8 cellular contexts compared by ENCODE assay signal in genomic region chr19:47315125-47315821, GRCh38. TPM values are rescaled to one million over a fixed set of nuclear protein-coding genes. Genes with fewer than 3 reads are reported as not detected.
DNase-seq lines count a peak whose midpoint lies in the region; ATAC-seq and TF ChIP-seq lines count a peak whose summit lies in the region.

No MANE protein-coding gene starts in this region.

- DNase-seq in GM04503 (ENCODE audit: low read depth), result peak; percentile 77
- DNase-seq in NOMO-1 treated with DMSO at 0.1 percent for 48 hours (lab: John Stamatoyannopoulos, UW; ENCODE audit: unreplicated experiment), result peak; percentile 99
- DNase-seq in chondrocyte (ENCODE audit: low spot score), result no peak
- peak; percentile 81 for DNase-seq in lower lobe of right lung
- DNase-seq in thoracic aorta (ENCODE audit: low spot score), result peak; percentile 45
- DNase-seq in nephron progenitor cell, result no peak
- no peak for DNase-seq in prostate gland (ENCODE audit: low spot score)

- no peak for TF ChIP-seq POLR2A in prostate gland (IDR thresholded peaks at IDR 0.05)

- H3K27me3 ChIP-seq in lower lobe of right lung (ENCODE audit: low read depth), result peaks cover 14% of the 10 kb centered on the region
- H3K27me3 ChIP-seq in thoracic aorta (replicated peaks; ENCODE audit: insufficient read depth), result no peaks in the 10 kb centered on the region
- no peaks in the 10 kb centered on the region for H3K27me3 ChIP-seq in prostate gland (replicated peaks; ENCODE audit: insufficient read depth)

- H3K27ac ChIP-seq in lower lobe of right lung, result peak overlapping the region; percentile 65
- peak overlapping the region in 1 of 2 donors; percentile 57 for H3K27ac ChIP-seq in thoracic aorta
- no peak overlapping the region for H3K27ac ChIP-seq in prostate gland

- H3K27ac Mint-ChIP-seq in chondrocyte (ENCODE audit: unreplicated experiment) (peak overlapping the region; percentile 92), nephron progenitor cell (no peak overlapping the region)

- H3K4me1 Mint-ChIP-seq in chondrocyte (ENCODE audit: low read depth) (peaks cover 20% of the 10 kb centered on the region), nephron progenitor cell (no peaks in the 10 kb centered on the region)

- peaks cover 7% of the 10 kb centered on the region for H3K36me3 ChIP-seq in lower lobe of right lung
- H3K36me3 ChIP-seq in thoracic aorta, result no peaks in the 10 kb centered on the region
- no peaks in the 10 kb centered on the region for H3K36me3 ChIP-seq in prostate gland

- peak overlapping the region; percentile 49 for H3K4me3 Mint-ChIP-seq in chondrocyte (ENCODE audit: unreplicated experiment)
- no peak overlapping the region for H3K4me3 Mint-ChIP-seq in nephron progenitor cell

- H3K9me3 ChIP-seq in lower lobe of right lung (no peaks in the 10 kb centered on the region), thoracic aorta (no peaks in the 10 kb centered on the region), prostate gland (no peaks in the 10 kb centered on the region)

- 39% methylated on average over 12 of the region's 12 CpGs for WGBS in prostate gland

- ATAC-seq in lower lobe of right lung (peak; percentile 93 to 95), thoracic aorta (ENCODE audit: insufficient number of reproducible peaks, low FRiP score, low read depth) (peak; percentile 52), HG03196 (IDR thresholded peaks at IDR 0.05; ENCODE audit: unreplicated experiment) (no peak)

- H3K4me3 ChIP-seq in lower lobe of right lung (no peak overlapping the region), thoracic aorta (no peak overlapping the region), prostate gland (no peak overlapping the region)

- H3K27me3 Mint-ChIP-seq in chondrocyte (ENCODE audit: low read depth) (no peaks in the 10 kb centered on the region), nephron progenitor cell (ENCODE audit: low read depth, poor library complexity) (peaks cover 59% of the 10 kb centered on the region)

- intact Hi-C loops in lower lobe of right lung (cut with DNase I) (no loop called here), prostate gland (cut with DNase I) (no loop called here)

- H3K36me3 Mint-ChIP-seq in chondrocyte (ENCODE audit: low read depth), result peaks cover under 1% of the 10 kb centered on the region
- H3K36me3 Mint-ChIP-seq in nephron progenitor cell (ENCODE audit: low read depth), result no peaks in the 10 kb centered on the region

- peaks cover 10% of the 10 kb centered on the region for H3K4me1 ChIP-seq in lower lobe of right lung
- H3K4me1 ChIP-seq in thoracic aorta (ENCODE audit: control insufficient read depth in 1 of 2, low read depth in 2 of 2), result peaks cover 0 to 5% of the 10 kb centered on the region in 2 donors
- H3K4me1 ChIP-seq in prostate gland (replicated peaks), result no peaks in the 10 kb centered on the region

- H3K9me3 Mint-ChIP-seq in chondrocyte (ENCODE audit: low read depth) (peaks cover 3% of the 10 kb centered on the region), nephron progenitor cell (no peaks in the 10 kb centered on the region)

- TF ChIP-seq CTCF in chondrocyte (IDR thresholded peaks at IDR 0.05) (no peak), lower lobe of right lung (IDR thresholded peaks at IDR 0.05) (no peak), thoracic aorta (IDR thresholded peaks at IDR 0.05) (no peak), nephron progenitor cell (IDR thresholded peaks at IDR 0.05) (no peak), prostate gland (IDR thresholded peaks at IDR 0.05) (no peak)

RNA-seq across cellular contexts. Expression of gene C5AR1, which starts 5.6 kb away (rescaled TPM):
- total RNA-seq in chondrocyte, result 2.9 to 4.3 TPM (median 3.7 TPM) in 3 replicates
- total RNA-seq in lower lobe of right lung, result 79.9 TPM
- 10 to 100 TPM; 37.6 to 51.9 TPM for total RNA-seq in thoracic aorta
- total RNA-seq in prostate gland, result 1 to 10 TPM; 1.6 to 4.6 TPM

RNA-seq across cellular contexts. Expression of gene C5AR2, which starts 16.7 kb away (rescaled TPM):
- total RNA-seq in chondrocyte (0.07 to 0.34 TPM in 2 of 3 replicates, not detected in the other), lower lobe of right lung (6.4 TPM), thoracic aorta (10 to 100 TPM; 10.3 to 25.7 TPM), prostate gland (1 to 10 TPM in 1 of 2 donors, not detected in 1; 1.9 TPM)

RNA-seq across cellular contexts. Expression of gene DHX34, which starts 33.8 kb away (rescaled TPM):
- total RNA-seq in chondrocyte, result 13.5 to 15.6 TPM (median 15.2 TPM) in 3 replicates
- 14.5 TPM for total RNA-seq in lower lobe of right lung
- total RNA-seq in thoracic aorta, result 10 to 100 TPM; 20.4 to 21.3 TPM
- total RNA-seq in prostate gland, result 10 to 100 TPM; 15.5 to 41.8 TPM

RNA-seq across cellular contexts. Expression of gene INAFM1, which starts 40.6 kb away (rescaled TPM):
- 25.6 to 31.1 TPM (median 28.8 TPM) in 3 replicates for total RNA-seq in chondrocyte
- 18.0 TPM for total RNA-seq in lower lobe of right lung
- 10 to 100 TPM; 10.3 to 18.6 TPM for total RNA-seq in thoracic aorta
- 10 to 100 TPM; 11.4 to 30.2 TPM for total RNA-seq in prostate gland

RNA-seq across cellular contexts. Expression of gene CCDC9, which starts 58.9 kb away (rescaled TPM):
- total RNA-seq in chondrocyte, result 41.3 to 62.4 TPM (median 59.4 TPM) in 3 replicates
- 30.7 TPM for total RNA-seq in lower lobe of right lung
- total RNA-seq in thoracic aorta, result 10 to 100 TPM; 26.7 to 38.9 TPM
- total RNA-seq in prostate gland, result 10 to 100 TPM; 27.9 to 48.7 TPM

Comparison
In these comparisons a context has a peak if more than half of its experiments do, and no peak if none do; other contexts are left out.
1. DNase-seq: peak in GM04503 (single experiment), NOMO-1 treated with DMSO at 0.1 percent for 48 hours (single experiment), lower lobe of right lung (single experiment) and thoracic aorta (single experiment); none in chondrocyte (single experiment), nephron progenitor cell (single experiment) and prostate gland (single experiment).